ENCODE assay signal across 8 cellular contexts in the genomic region with DNA sequence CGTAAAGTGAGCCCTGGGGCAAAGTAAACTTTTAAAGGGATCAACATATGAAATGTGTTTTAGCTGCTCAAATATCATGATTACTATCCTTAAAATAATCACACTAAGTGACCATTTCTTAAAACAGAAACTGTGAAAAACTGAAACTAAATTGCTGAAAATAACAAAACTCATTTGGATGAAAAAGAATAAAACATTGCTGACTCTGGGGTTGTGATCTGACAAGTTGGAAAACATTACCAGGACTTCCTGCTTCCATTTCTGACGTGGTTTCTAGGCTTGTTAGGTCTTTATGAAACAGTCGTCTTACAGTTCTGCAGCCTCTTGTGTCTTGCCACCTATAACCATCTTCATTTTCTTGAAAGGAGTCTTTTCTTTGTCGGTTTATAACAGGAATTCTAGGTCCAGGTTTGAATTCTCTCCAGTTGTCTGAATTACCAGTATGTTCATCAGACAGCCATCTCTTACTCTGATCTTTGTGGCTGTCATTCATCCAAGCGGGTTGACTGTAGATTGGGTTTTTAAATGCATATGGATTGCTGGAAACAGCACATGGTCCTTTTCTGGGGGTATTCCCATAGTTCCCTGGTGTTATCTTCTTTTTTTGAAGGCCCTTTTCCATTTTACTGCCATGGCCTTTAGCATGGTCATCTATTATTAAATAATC. TPM values are rescaled to one million over a fixed set of nuclear protein-coding genes. Genes with fewer than 3 reads are reported as not detected.
A peak's percentile ranks its signal among the peaks of the same experiment; 100 is the strongest.
DNase-seq lines count a peak whose midpoint lies in the region; ATAC-seq, FAIRE-seq and TF ChIP-seq lines count a peak whose summit lies in the region.

No MANE protein-coding gene starts in this region.

- 2% methylated on average over 5 of the region's 5 CpGs for WGBS in GM12878 (ENCODE audit: insufficient coverage, insufficient replicate concordance, low lambda C conversion rate, missing lambda C conversion rate)

- TF ChIP-seq RAD21 in GM12878 (IDR thresholded peaks at IDR 0.05; ENCODE audit: insufficient read depth, low read depth, low read length), result no peak

- in situ Hi-C loops in GM12878 (cut with MboI), result no loop called here

- TSS peak; percentile 95 for BruUV-seq in GM12878 (replicated peaks; lab: Mats Ljungman, UMichigan)

- SMC1A ChIA-PET in GM12878 (lab: Charles Lee; ENCODE audit: uncharacterized antibody, unreplicated experiment), result interaction anchor here (0.5 to 2.2 kb wide), 4 partner anchors 10 to 219 kb away, joined by 3 to 13 read pairs (median 4); no protein-coding TSS in a partner anchor

- RAD21 ChIA-PET in GM12878 (lab: Charles Lee; ENCODE audit: unreplicated experiment), result interaction anchor here (3.8 kb wide), 1 partner anchor 11 kb away, joined by 26 read pairs; no protein-coding TSS in a partner anchor

- no peak for TF ChIP-seq CTCF in BE2C (IDR thresholded peaks at IDR 0.05; ENCODE audit: low read depth, low read length)
- no peak for TF ChIP-seq CTCF in GM12878 (IDR thresholded peaks at IDR 0.05 in 2 of 3, conservative IDR thresholded peaks at IDR 0.05 in 1 of 3; ENCODE audit: control insufficient read depth in 2 of 3, extremely low read depth in 1 of 3, insufficient read depth in 1 of 3, low read depth in 3 of 3, low read length in 3 of 3)

- no peaks in the 10 kb centered on the region for H3K4me1 ChIP-seq in BE2C
- peaks cover 11% of the 10 kb centered on the region; the same call in 1 of the 2 replicates for H3K4me1 ChIP-seq in HUES6 (ENCODE audit: control insufficient read depth, insufficient read depth, low read length)
- peaks cover 6% of the 10 kb centered on the region for H3K4me1 ChIP-seq in GM12878 (ENCODE audit: control insufficient read depth, insufficient read depth, low read length)
- peaks cover 59% of the 10 kb centered on the region for H3K4me1 ChIP-seq in mononuclear cell (ENCODE audit: insufficient read depth, low read length)

- CTCF ChIA-PET in GM12878 (lab: Yijun Ruan, JAX), result interaction anchor here (3.7 kb wide), 1 partner anchor 12 kb away, joined by 20 read pairs; no protein-coding TSS in a partner anchor

- H3K9ac ChIP-seq in HUES6 (ENCODE audit: low read length) (no peak overlapping the region), GM12878 (ENCODE audit: control insufficient read depth, insufficient read depth, low read length) (peak overlapping the region; percentile 98)

- intact Hi-C loops in GM12878 (cut with micrococcal nuclease; ENCODE audit: unreplicated experiment), result loop anchor here (2.0 to 10.0 kb wide), 3 partner anchors 14 to 1152 kb away; no protein-coding TSS in a partner anchor

- H3K79me2 ChIP-seq in GM12878 (ENCODE audit: control insufficient read depth, insufficient read depth, low read length), result peaks cover 65% of the 10 kb centered on the region

- H3K9me3 ChIP-seq in BE2C, result no peaks in the 10 kb centered on the region
- no peaks in the 10 kb centered on the region for H3K9me3 ChIP-seq in HUES6 (ENCODE audit: control insufficient read depth, insufficient read depth, low read depth, low read length)
- no peaks in the 10 kb centered on the region for H3K9me3 ChIP-seq in GM12878 (replicated peaks; ENCODE audit: control insufficient read depth, insufficient read depth, low read length)
- H3K9me3 ChIP-seq in mononuclear cell (ENCODE audit: low read depth, low read length), result no peaks in the 10 kb centered on the region

- H3K36me3 ChIP-seq in BE2C, result 0 out of 2 replicates have a peak, but pooled peaks cover 8% of the 10 kb centered on the region
- H3K36me3 ChIP-seq in HUES6 (ENCODE audit: control insufficient read depth, insufficient read depth, low read length), result peaks cover 7% of the 10 kb centered on the region
- H3K36me3 ChIP-seq in GM12878 (ENCODE audit: control insufficient read depth in 2 of 2, insufficient read depth in 2 of 2, low read length in 1 of 2), result no peaks in the 10 kb centered on the region; a peak in 1 of 4 replicates

- POLR2A ChIA-PET in GM12878 (lab: Charles Lee), result interaction anchor here (0.5 to 1.2 kb wide), 3 partner anchors 11 to 85 kb away, joined by 3 to 10 read pairs (median 3); no protein-coding TSS in a partner anchor

- H3K27ac ChIP-seq in HUES6 (ENCODE audit: low read depth, low read length), result no peak overlapping the region
- peak overlapping the region; percentile 94 for H3K27ac ChIP-seq in GM12878 (ENCODE audit: control insufficient read depth, insufficient read depth)

- no peak for TF ChIP-seq EP300 in GM12878 (IDR thresholded peaks at IDR 0.05; ENCODE audit: borderline replicate concordance in 1 of 2, control insufficient read depth in 1 of 2, low read depth in 2 of 2, low read length in 2 of 2)

- H3K27me3 ChIP-seq in BE2C (no peaks in the 10 kb centered on the region), HUES6 (ENCODE audit: control insufficient read depth, insufficient read depth, low read length) (peaks cover 7% of the 10 kb centered on the region; the same call in 1 of the 2 replicates), GM12878 (replicated peaks in 1 of 2; ENCODE audit: control insufficient read depth in 2 of 2, insufficient read depth in 2 of 2, low read length in 1 of 2) (no peaks in the 10 kb centered on the region), mononuclear cell (ENCODE audit: insufficient read depth, low read length) (no peaks in the 10 kb centered on the region)

- no peaks in the 10 kb centered on the region for H4K20me1 ChIP-seq in GM12878 (ENCODE audit: control insufficient read depth, insufficient read depth)

- ATAC-seq in GM12878, result peak; percentile 17

- no peak for FAIRE-seq in GM12878 (lab: Jason Lieb, UNC)
- no peak for FAIRE-seq in frontal cortex (lab: Jason Lieb, UNC)

- peak overlapping the region; percentile 82 for H3K4me3 ChIP-seq in BE2C (ENCODE audit: low read depth, low read length)
- peak overlapping the region; percentile 100 for H3K4me3 ChIP-seq in HUES6 (ENCODE audit: low read depth, low read length)
- H3K4me3 ChIP-seq in GM12878, result peak overlapping the region; percentile 99
- peak overlapping the region; percentile 99 for H3K4me3 ChIP-seq in mononuclear cell (ENCODE audit: low read length)

- peak overlapping the region; percentile 83 for H3K4me2 ChIP-seq in GM12878 (ENCODE audit: control insufficient read depth, insufficient read depth)

- DNase-seq in BE2C, result no peak
- DNase-seq in GM12878 (ENCODE audit: low read depth, low spot score), result no peak
- DNase-seq in NCI-H1092 (lab: John Stamatoyannopoulos, UW), result no peak
- no peak for DNase-seq in DMS153 (lab: John Stamatoyannopoulos, UW)
- DNase-seq in frontal cortex (ENCODE audit: low spot score in 2 of 2), result no peak
- DNase-seq in islet precursor cell, result no peak

- no peak overlapping the region for H2AFZ ChIP-seq in GM12878 (ENCODE audit: control insufficient read depth, low read depth, low read length)

- TF ChIP-seq POLR2A in GM12878 (IDR thresholded peaks at IDR 0.05; ENCODE audit: low read depth, low read length), result no peak

TF ChIP-seq in GM12878, 131 proteins besides CTCF, POLR2A, EP300 and RAD21 (continues in another document):
- TF ChIP-seq EZH2 (IDR thresholded peaks at IDR 0.05; ENCODE audit: borderline replicate concordance, control insufficient read depth, low read depth, low read length) (no peak), E2F8 (IDR thresholded peaks at IDR 0.05; ENCODE audit: low read depth, partially characterized antibody) (no peak), POLR2AphosphoS5 (IDR thresholded peaks at IDR 0.05; ENCODE audit: low read length) (peak; percentile 40; the same call in 1 of the 2 replicates)

RNA-seq across cellular contexts. Expression of gene TUT7, which starts 1.6 kb away (rescaled TPM):
- 10.3 TPM for polyA plus RNA-seq in BE2C (2012; ENCODE audit: insufficient read depth, insufficient read length, low read depth)
- total RNA-seq in GM12878 (2013; cell fraction: nucleolus; rRNA removed), result 214 and 227 TPM in 2 replicates
- total RNA-seq in GM12878 (2014; rRNA removed), result 28.1 and 33.2 TPM in 2 replicates
- total RNA-seq in GM12878 (2014; rRNA removed; fragmentation: Illumina TruSeq; extraction: Trizol), result 49.8 and 50.4 TPM in 2 replicates
- 26.4 and 28.8 TPM in 2 replicates for total RNA-seq in GM12878 (2021)
- polyA plus RNA-seq in GM12878 (2011; ENCODE audit: low read depth), result 11.7 TPM
- polyA plus RNA-seq in GM12878 (2011; rRNA removed), result 38.9 and 60.3 TPM in 2 replicates
- polyA plus RNA-seq in GM12878 (2011; cell fraction: cytosol; rRNA removed), result 15.0 and 19.8 TPM in 2 replicates
- polyA plus RNA-seq in GM12878 (2011; cell fraction: nucleus; rRNA removed), result 40.9 and 49.0 TPM in 2 replicates
- polyA plus RNA-seq in GM12878 (2012), result 19.8 and 29.9 TPM in 2 replicates
- polyA plus RNA-seq in GM12878 (2014; fragmentation: Illumina TruSeq; extraction: Trizol), result 43.3 and 50.7 TPM in 2 replicates
- polyA plus RNA-seq in GM12878 (2014; fragmentation: Nextera tagmentation; extraction: Ambion mirVana), result 10 to 100 TPM in 1 of 2 experiments, 1 to 10 TPM in 1; 10.0 to 10.3 TPM
- 16.1 and 22.4 TPM in 2 replicates for polyA plus RNA-seq in GM12878 (2014; rRNA removed)
- polyA plus RNA-seq in GM12878 (2016; fragmentation: Nextera tagmentation; extraction: Ambion mirVana), result 10 to 100 TPM; 31.9 to 32.8 TPM
- 50.4 and 80.2 TPM in 2 replicates for polyA minus RNA-seq in GM12878 (2011; rRNA and poly(A)+ RNA removed)
- 15.5 and 24.2 TPM in 2 replicates for polyA minus RNA-seq in GM12878 (2011; cell fraction: cytosol; rRNA and poly(A)+ RNA removed)
- polyA minus RNA-seq in GM12878 (2011; cell fraction: nucleus; rRNA and poly(A)+ RNA removed), result 82.0 and 109 TPM in 2 replicates
- total RNA-seq in mononuclear cell, result 89.8 TPM
- 31.0 TPM for total RNA-seq in frontal cortex
